In the genomic region with DNA sequence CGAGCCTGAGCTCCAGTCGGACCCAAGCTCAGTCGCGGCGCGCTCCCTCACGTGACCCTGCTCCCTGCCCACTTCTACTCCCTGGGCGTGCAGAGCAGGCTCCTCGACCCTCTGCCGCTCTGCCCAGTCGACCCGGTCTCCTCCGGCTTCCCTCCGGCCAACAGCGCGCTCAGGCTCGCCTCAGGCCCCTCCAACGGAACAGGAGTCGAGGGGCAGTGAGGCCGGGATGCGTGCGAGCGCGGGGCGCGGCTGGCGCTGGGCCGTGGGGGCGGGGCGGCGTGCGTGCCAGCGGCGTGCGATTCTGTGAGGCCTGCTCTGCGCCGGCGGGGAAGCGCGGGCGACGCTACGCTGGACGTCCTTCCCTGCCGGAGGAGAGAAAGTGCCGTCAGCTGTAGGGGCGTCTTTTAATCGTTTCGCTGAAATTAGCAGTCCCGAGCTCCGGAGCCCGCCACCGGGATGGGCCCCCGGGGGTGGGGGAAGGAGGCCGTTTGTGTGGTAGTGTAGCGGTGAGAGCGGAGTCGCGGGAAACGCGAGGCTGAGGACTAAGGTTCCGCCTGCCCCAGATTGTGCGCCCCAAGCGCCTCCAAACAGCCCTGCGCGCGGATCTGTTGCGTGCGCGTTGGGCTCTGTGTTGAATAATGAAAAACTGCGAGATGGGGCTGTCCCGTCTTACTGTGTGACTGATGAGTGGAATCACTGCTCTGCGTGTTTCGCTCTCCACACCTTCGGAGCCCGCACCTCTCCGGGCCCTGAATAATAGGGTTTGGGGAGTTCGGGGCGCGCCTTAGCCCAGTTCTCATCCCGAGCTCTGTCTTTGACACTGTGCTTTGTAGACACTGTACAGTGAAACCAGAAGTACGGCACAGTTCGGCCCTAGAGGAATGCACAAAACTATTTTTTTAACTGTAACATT, we compare ENCODE assay signal across 1 cellular context.
TF ChIP-seq lines count a peak whose summit lies in the region.

A gene with protein sequence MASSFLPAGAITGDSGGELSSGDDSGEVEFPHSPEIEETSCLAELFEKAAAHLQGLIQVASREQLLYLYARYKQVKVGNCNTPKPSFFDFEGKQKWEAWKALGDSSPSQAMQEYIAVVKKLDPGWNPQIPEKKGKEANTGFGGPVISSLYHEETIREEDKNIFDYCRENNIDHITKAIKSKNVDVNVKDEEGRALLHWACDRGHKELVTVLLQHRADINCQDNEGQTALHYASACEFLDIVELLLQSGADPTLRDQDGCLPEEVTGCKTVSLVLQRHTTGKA (minus strand): TSS at position 217 of the 913 bp plus-strand sequence. CDS start 311 bp downstream, outside the sequence.

TF ChIP-seq in HEK293, 187 proteins besides CTCF, POLR2A, EP300 and RAD21 (continued from another document and continues in another):
- TF ChIP-seq, protein P1, sequence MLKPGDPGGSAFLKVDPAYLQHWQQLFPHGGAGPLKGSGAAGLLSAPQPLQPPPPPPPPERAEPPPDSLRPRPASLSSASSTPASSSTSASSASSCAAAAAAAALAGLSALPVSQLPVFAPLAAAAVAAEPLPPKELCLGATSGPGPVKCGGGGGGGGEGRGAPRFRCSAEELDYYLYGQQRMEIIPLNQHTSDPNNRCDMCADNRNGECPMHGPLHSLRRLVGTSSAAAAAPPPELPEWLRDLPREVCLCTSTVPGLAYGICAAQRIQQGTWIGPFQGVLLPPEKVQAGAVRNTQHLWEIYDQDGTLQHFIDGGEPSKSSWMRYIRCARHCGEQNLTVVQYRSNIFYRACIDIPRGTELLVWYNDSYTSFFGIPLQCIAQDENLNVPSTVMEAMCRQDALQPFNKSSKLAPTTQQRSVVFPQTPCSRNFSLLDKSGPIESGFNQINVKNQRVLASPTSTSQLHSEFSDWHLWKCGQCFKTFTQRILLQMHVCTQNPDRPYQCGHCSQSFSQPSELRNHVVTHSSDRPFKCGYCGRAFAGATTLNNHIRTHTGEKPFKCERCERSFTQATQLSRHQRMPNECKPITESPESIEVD (tag by site-specific recombination; IDR thresholded peaks at IDR 0.05): no peak
- TF ChIP-seq ZNF513 (tag by site-specific recombination; IDR thresholded peaks at IDR 0.05) (peak; percentile 29; the same call in 1 of the 2 replicates), ZNF473 (tag by site-specific recombination; IDR thresholded peaks at IDR 0.05) (no peak), ZNF664 (tag by site-specific recombination; IDR thresholded peaks at IDR 0.05) (0 out of 2 replicates have a peak, but pooled peaks have one; percentile 45), ZNF776 (tag by site-specific recombination; IDR thresholded peaks at IDR 0.05; ENCODE audit: borderline replicate concordance) (no peak), ZNF324 (tag by site-specific recombination; IDR thresholded peaks at IDR 0.05) (peak; percentile 79), ZNF155 (tag by site-specific recombination; IDR thresholded peaks at IDR 0.05) (no peak), ZNF223 (tag by site-specific recombination; IDR thresholded peaks at IDR 0.05) (0 out of 2 replicates have a peak, but pooled peaks have one; percentile 11), ZNF510 (tag by site-specific recombination; IDR thresholded peaks at IDR 0.05; ENCODE audit: insufficient replicate concordance) (peak; percentile 21), ZNF521 (tag by site-specific recombination; IDR thresholded peaks at IDR 0.05) (no peak), SALL2 (tag by site-specific recombination; IDR thresholded peaks at IDR 0.05; ENCODE audit: borderline replicate concordance) (no peak), ZNF501 (tag by site-specific recombination; IDR thresholded peaks at IDR 0.05) (peak; percentile 55), ZNF175 (tag by site-specific recombination; IDR thresholded peaks at IDR 0.05) (no peak), ZNF785 (tag by site-specific recombination; IDR thresholded peaks at IDR 0.05) (no peak), ZNF837 (tag by site-specific recombination; IDR thresholded peaks at IDR 0.05) (no peak), GLI4 (tag by site-specific recombination; IDR thresholded peaks at IDR 0.05) (0 out of 2 replicates have a peak, but pooled peaks have one; percentile 35), ZBTB17 (tag by site-specific recombination; IDR thresholded peaks at IDR 0.05) (peak; percentile 94), ZNF560 (tag by site-specific recombination; IDR thresholded peaks at IDR 0.05; ENCODE audit: borderline replicate concordance) (no peak), ZNF549 (tag by site-specific recombination; IDR thresholded peaks at IDR 0.05) (no peak), ZNF677 (tag by site-specific recombination; IDR thresholded peaks at IDR 0.05) (0 out of 2 replicates have a peak, but pooled peaks have one; percentile 4), ZNF624 (tag by site-specific recombination; IDR thresholded peaks at IDR 0.05) (peak; percentile 46; the same call in 1 of the 2 replicates), ZSCAN30 (tag by site-specific recombination; IDR thresholded peaks at IDR 0.05) (peak; percentile 82), ZNF350 (tag by site-specific recombination; IDR thresholded peaks at IDR 0.05) (no peak), GLIS2 (tag by site-specific recombination; IDR thresholded peaks at IDR 0.05) (peak; percentile 95), ZNF37A (tag by site-specific recombination; IDR thresholded peaks at IDR 0.05) (no peak), SP7 (tag by site-specific recombination; IDR thresholded peaks at IDR 0.05) (peak; percentile 80), TRIM28 (IDR thresholded peaks at IDR 0.05; ENCODE audit: borderline replicate concordance, low read length) (peak; percentile 80; the same call in 1 of the 2 replicates), ZNF292 (tag by site-specific recombination; IDR thresholded peaks at IDR 0.05; ENCODE audit: borderline replicate concordance, low read depth) (no peak), ZNF514 (tag by site-specific recombination; IDR thresholded peaks at IDR 0.05) (no peak), YY1 (tag by site-specific recombination; IDR thresholded peaks at IDR 0.05) (no peak; the same call in 1 of the 2 replicates), KLF7 (tag by site-specific recombination; IDR thresholded peaks at IDR 0.05; ENCODE audit: borderline replicate concordance) (0 out of 2 replicates have a peak, but pooled peaks have one; percentile 23), ZNF114 (tag by site-specific recombination; IDR thresholded peaks at IDR 0.05) (no peak), ZNF48 (tag by site-specific recombination; IDR thresholded peaks at IDR 0.05) (no peak), ZNF24 (tag by site-specific recombination; IDR thresholded peaks at IDR 0.05) (peak; percentile 84), ZNF747 (tag by site-specific recombination; IDR thresholded peaks at IDR 0.05) (no peak), ZNF670 (tag by site-specific recombination; IDR thresholded peaks at IDR 0.05; ENCODE audit: low read depth) (no peak), ZIC2 (tag by site-specific recombination; IDR thresholded peaks at IDR 0.05) (peak; percentile 25), ZNF791 (tag by site-specific recombination; IDR thresholded peaks at IDR 0.05) (no peak), ZNF133 (tag by site-specific recombination; IDR thresholded peaks at IDR 0.05) (peak; percentile 28; the same call in 1 of the 2 replicates), ZNF248 (tag by site-specific recombination; IDR thresholded peaks at IDR 0.05) (no peak), ZFP3 (tag by site-specific recombination; IDR thresholded peaks at IDR 0.05; ENCODE audit: low read depth) (no peak)
- TF ChIP-seq, protein P2, sequence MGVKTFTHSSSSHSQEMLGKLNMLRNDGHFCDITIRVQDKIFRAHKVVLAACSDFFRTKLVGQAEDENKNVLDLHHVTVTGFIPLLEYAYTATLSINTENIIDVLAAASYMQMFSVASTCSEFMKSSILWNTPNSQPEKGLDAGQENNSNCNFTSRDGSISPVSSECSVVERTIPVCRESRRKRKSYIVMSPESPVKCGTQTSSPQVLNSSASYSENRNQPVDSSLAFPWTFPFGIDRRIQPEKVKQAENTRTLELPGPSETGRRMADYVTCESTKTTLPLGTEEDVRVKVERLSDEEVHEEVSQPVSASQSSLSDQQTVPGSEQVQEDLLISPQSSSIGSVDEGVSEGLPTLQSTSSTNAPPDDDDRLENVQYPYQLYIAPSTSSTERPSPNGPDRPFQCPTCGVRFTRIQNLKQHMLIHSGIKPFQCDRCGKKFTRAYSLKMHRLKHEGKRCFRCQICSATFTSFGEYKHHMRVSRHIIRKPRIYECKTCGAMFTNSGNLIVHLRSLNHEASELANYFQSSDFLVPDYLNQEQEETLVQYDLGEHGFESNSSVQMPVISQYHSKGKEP (tag by site-specific recombination; IDR thresholded peaks at IDR 0.05): 0 out of 2 replicates have a peak, but pooled peaks have one; percentile 41
- TF ChIP-seq, protein P3, sequence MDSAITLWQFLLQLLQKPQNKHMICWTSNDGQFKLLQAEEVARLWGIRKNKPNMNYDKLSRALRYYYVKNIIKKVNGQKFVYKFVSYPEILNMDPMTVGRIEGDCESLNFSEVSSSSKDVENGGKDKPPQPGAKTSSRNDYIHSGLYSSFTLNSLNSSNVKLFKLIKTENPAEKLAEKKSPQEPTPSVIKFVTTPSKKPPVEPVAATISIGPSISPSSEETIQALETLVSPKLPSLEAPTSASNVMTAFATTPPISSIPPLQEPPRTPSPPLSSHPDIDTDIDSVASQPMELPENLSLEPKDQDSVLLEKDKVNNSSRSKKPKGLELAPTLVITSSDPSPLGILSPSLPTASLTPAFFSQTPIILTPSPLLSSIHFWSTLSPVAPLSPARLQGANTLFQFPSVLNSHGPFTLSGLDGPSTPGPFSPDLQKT (IDR thresholded peaks at IDR 0.05; ENCODE audit: borderline replicate concordance, low read depth, low read length): no peak
- TF ChIP-seq, protein P4, sequence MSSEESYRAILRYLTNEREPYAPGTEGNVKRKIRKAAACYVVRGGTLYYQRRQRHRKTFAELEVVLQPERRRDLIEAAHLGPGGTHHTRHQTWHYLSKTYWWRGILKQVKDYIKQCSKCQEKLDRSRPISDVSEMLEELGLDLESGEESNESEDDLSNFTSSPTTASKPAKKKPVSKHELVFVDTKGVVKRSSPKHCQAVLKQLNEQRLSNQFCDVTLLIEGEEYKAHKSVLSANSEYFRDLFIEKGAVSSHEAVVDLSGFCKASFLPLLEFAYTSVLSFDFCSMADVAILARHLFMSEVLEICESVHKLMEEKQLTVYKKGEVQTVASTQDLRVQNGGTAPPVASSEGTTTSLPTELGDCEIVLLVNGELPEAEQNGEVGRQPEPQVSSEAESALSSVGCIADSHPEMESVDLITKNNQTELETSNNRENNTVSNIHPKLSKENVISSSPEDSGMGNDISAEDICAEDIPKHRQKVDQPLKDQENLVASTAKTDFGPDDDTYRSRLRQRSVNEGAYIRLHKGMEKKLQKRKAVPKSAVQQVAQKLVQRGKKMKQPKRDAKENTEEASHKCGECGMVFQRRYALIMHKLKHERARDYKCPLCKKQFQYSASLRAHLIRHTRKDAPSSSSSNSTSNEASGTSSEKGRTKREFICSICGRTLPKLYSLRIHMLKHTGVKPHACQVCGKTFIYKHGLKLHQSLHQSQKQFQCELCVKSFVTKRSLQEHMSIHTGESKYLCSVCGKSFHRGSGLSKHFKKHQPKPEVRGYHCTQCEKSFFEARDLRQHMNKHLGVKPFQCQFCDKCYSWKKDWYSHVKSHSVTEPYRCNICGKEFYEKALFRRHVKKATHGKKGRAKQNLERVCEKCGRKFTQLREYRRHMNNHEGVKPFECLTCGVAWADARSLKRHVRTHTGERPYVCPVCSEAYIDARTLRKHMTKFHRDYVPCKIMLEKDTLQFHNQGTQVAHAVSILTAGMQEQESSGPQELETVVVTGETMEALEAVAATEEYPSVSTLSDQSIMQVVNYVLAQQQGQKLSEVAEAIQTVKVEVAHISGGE (tag by site-specific recombination; conservative IDR thresholded peaks at IDR 0.05; ENCODE audit: low read depth): peak; percentile 99
- TF ChIP-seq, protein P5, sequence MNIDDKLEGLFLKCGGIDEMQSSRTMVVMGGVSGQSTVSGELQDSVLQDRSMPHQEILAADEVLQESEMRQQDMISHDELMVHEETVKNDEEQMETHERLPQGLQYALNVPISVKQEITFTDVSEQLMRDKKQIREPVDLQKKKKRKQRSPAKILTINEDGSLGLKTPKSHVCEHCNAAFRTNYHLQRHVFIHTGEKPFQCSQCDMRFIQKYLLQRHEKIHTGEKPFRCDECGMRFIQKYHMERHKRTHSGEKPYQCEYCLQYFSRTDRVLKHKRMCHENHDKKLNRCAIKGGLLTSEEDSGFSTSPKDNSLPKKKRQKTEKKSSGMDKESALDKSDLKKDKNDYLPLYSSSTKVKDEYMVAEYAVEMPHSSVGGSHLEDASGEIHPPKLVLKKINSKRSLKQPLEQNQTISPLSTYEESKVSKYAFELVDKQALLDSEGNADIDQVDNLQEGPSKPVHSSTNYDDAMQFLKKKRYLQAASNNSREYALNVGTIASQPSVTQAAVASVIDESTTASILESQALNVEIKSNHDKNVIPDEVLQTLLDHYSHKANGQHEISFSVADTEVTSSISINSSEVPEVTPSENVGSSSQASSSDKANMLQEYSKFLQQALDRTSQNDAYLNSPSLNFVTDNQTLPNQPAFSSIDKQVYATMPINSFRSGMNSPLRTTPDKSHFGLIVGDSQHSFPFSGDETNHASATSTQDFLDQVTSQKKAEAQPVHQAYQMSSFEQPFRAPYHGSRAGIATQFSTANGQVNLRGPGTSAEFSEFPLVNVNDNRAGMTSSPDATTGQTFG (tag by site-specific recombination; IDR thresholded peaks at IDR 0.05; ENCODE audit: borderline replicate concordance): no peak
- TF ChIP-seq, protein P6, sequence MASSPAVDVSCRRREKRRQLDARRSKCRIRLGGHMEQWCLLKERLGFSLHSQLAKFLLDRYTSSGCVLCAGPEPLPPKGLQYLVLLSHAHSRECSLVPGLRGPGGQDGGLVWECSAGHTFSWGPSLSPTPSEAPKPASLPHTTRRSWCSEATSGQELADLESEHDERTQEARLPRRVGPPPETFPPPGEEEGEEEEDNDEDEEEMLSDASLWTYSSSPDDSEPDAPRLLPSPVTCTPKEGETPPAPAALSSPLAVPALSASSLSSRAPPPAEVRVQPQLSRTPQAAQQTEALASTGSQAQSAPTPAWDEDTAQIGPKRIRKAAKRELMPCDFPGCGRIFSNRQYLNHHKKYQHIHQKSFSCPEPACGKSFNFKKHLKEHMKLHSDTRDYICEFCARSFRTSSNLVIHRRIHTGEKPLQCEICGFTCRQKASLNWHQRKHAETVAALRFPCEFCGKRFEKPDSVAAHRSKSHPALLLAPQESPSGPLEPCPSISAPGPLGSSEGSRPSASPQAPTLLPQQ (tag by site-specific recombination; IDR thresholded peaks at IDR 0.05): peak; percentile 87
